In the genomic region with DNA sequence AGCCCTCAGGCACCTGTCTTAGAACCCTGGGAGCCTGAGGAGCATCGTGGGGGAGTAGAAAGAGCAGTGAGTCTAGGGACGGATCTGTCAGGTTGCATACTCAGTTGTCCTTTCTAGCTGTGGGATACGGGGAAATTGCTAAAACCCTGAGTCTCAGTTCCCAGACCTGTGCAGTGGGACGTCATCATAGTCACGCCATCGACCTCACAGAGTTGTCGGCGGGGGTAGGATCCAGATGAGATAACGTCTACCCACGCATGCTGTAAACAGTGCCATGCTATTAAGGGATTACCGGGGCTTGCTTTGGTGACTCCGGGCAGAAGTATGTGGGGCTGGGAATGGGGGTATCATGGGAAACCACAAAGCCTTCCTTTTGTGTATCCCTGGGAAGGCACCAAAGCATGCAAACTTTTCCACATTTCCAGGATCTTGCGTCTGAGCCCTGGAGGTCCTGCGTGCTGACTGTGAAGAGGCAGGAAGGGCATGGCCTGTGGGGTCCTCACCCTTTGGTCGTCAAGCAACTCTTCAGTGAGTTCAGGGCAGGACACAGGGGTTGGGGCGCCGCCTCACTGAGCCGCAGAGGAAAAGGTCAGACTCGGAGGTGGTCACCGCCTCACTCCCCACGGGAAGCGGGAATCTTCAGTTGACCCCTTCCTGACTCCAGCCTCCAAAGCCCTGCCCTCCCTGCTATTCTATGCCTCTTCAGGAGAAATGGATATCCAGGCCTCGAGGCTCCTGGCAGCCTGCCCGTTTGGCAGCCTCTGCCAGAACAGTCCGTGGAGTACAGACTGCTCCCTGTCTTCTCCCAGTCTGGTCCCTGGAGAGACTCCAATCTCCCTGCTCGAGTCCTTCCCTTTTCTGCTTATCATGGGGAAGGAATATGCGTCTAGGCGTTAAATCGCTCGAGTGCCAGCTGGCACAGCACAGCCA, we compare ENCODE assay signal across 8 cellular contexts.
DNase-seq lines count a peak whose midpoint lies in the region; ATAC-seq and TF ChIP-seq lines count a peak whose summit lies in the region.

No MANE protein-coding gene starts in this region.

- peaks cover 4 to 13% of the 10 kb centered on the region in 2 donors for H3K4me1 ChIP-seq in lung (ENCODE audit: control insufficient read depth in 2 of 2, insufficient read depth in 2 of 2, low read length in 2 of 2)

- ATAC-seq in lung (ENCODE audit: insufficient read depth, low FRiP score) (peak; percentile 60), HG03095 (IDR thresholded peaks at IDR 0.05; ENCODE audit: unreplicated experiment) (no peak)
- no peak for ATAC-seq in natural killer cell treated with Interleukin-12 subunit alpha and Interleukin-12 subunit beta and Interleukin-15 and Interleukin-18, amount 100 ng/mL, for 72 hours

- H3K9me3 Mint-ChIP-seq in type B pancreatic cell: no peaks in the 10 kb centered on the region
- H3K9me3 Mint-ChIP-seq in natural killer cell treated with Interleukin-12 subunit alpha and Interleukin-12 subunit beta and Interleukin-15 and Interleukin-18, amount 100 ng/mL, for 72 hours: no peaks in the 10 kb centered on the region

- 36 to 58% methylated on average over 30 of the region's 30 CpGs for WGBS in lung, 2 donors

- no peaks in the 10 kb centered on the region for H3K27me3 ChIP-seq in lung (ENCODE audit: control insufficient read depth, insufficient read depth)

- H3K4me3 ChIP-seq in lung: no peak overlapping the region

- H3K27ac Mint-ChIP-seq in type B pancreatic cell: no peak overlapping the region
- no peak overlapping the region for H3K27ac Mint-ChIP-seq in natural killer cell treated with Interleukin-12 subunit alpha and Interleukin-12 subunit beta and Interleukin-15 and Interleukin-18, amount 100 ng/mL, for 72 hours

- peak overlapping the region; percentile 78 to 80 for H3K27ac ChIP-seq in lung (ENCODE audit: low read depth in 1 of 2, low read length in 1 of 2)

- TF ChIP-seq CTCF in lung (IDR thresholded peaks at IDR 0.05; ENCODE audit: control extremely low read depth, extremely low read depth) (no peak), type B pancreatic cell (conservative IDR thresholded peaks at IDR 0.05) (no peak)

- H3K4me1 Mint-ChIP-seq in type B pancreatic cell (ENCODE audit: unreplicated experiment): peaks cover 20% of the 10 kb centered on the region
- no peaks in the 10 kb centered on the region for H3K4me1 Mint-ChIP-seq in natural killer cell treated with Interleukin-12 subunit alpha and Interleukin-12 subunit beta and Interleukin-15 and Interleukin-18, amount 100 ng/mL, for 72 hours (ENCODE audit: low read depth in 2 of 2)

- no peaks in the 10 kb centered on the region for H3K36me3 ChIP-seq in lung (ENCODE audit: control insufficient read depth in 2 of 2, insufficient read depth in 2 of 2, low read length in 2 of 2)

- H3K27me3 Mint-ChIP-seq in type B pancreatic cell: no peaks in the 10 kb centered on the region
- H3K27me3 Mint-ChIP-seq in natural killer cell treated with Interleukin-12 subunit alpha and Interleukin-12 subunit beta and Interleukin-15 and Interleukin-18, amount 100 ng/mL, for 72 hours: peaks cover 6 to 7% of the 10 kb centered on the region in 2 donors

- H3K4me3 Mint-ChIP-seq in type B pancreatic cell: peak overlapping the region; percentile 21
- H3K4me3 Mint-ChIP-seq in natural killer cell treated with Interleukin-12 subunit alpha and Interleukin-12 subunit beta and Interleukin-15 and Interleukin-18, amount 100 ng/mL, for 72 hours: no peak overlapping the region

- DNase-seq in DMS 273 treated with DMSO at 0.1 percent for 48 hours (lab: John Stamatoyannopoulos, UW) (peak; percentile 83), NCI-H460 (ENCODE audit: extremely low read depth, low read depth) (peak; percentile 21), dedifferentiated amniotic fluid mesenchymal stem cell (ENCODE audit: extremely low spot score) (peak; percentile 96), lung (ENCODE audit: low spot score) (peak; percentile 84), type B pancreatic cell (ENCODE audit: extremely low spot score, unreplicated experiment) (no peak)
- no peak for DNase-seq in stimulated activated CD4-positive, alpha-beta T cell treated with anti-CD3 and anti-CD28 coated beads, Interleukin-4, amount 100 ng/mL, for 24 hours
- no peak for DNase-seq in natural killer cell treated with Interleukin-12 subunit alpha and Interleukin-12 subunit beta and Interleukin-15 and Interleukin-18, amount 100 ng/mL, for 72 hours (ENCODE audit: low spot score)

- H3K9me3 ChIP-seq in lung (ENCODE audit: control insufficient read depth in 2 of 2, insufficient read depth in 1 of 2, low read length in 1 of 2): no peaks in the 10 kb centered on the region

- peaks cover 3% of the 10 kb centered on the region for H3K36me3 Mint-ChIP-seq in type B pancreatic cell
- no peaks in the 10 kb centered on the region for H3K36me3 Mint-ChIP-seq in natural killer cell treated with Interleukin-12 subunit alpha and Interleukin-12 subunit beta and Interleukin-15 and Interleukin-18, amount 100 ng/mL, for 72 hours

Comparison
In these comparisons a context has a peak if more than half of its experiments do, and no peak if none do; other contexts are left out.
1. DNase-seq: peak in DMS 273 treated with DMSO at 0.1 percent for 48 hours (single experiment), NCI-H460 (single experiment), dedifferentiated amniotic fluid mesenchymal stem cell (single experiment) and lung (single experiment); none in type B pancreatic cell (single experiment), stimulated activated CD4-positive, alpha-beta T cell treated with anti-CD3 and anti-CD28 coated beads, Interleukin-4, amount 100 ng/mL, for 24 hours (single experiment) and natural killer cell treated with Interleukin-12 subunit alpha and Interleukin-12 subunit beta and Interleukin-15 and Interleukin-18, amount 100 ng/mL, for 72 hours (single experiment).